In the genomic region with DNA sequence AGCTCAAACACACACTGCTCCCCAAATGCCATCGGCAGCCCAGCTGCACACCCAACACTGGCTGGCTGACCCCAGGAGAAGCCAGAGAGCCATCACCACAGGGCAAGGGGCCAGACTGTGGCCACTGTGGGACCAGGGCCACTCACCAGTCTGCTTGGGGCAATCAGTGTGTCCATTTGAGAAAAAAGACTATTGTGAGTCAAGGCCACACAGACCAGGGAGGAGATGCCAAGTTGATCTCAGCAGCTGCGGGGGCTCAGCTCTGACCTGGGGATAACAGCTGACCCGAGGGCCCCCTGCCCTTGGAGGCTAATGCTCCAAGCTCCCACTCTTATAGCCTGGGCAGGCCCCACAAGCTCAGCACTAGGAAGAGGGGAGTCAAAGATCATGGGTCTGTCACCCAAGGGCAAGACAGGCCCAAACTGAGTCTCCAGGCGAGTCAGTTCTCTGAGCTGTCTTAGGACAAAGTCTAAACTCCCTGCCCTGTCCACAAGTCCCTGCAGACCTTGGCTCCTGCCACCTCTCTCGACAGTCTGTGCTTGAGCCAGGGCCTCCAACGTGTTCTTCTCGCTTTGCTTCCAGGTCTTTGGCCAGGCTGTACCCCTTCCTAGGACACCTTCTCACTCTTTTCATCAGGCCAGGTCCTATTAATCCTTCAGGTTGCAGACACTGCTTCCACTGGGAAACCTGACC, we compare ENCODE assay signal across 8 cellular contexts. TPM values are rescaled to one million over a fixed set of nuclear protein-coding genes. Genes with fewer than 3 reads are reported as not detected.
A peak's percentile ranks its signal among the peaks of the same experiment; 100 is the strongest.
DNase-seq lines count a peak whose midpoint lies in the region; ATAC-seq and TF ChIP-seq lines count a peak whose summit lies in the region.

No MANE protein-coding gene starts in this region.

- peak overlapping the region; percentile 76 for H3K27ac ChIP-seq in CD4-positive, CD25-positive, alpha-beta regulatory T cell (ENCODE audit: insufficient read depth, low read length, poor library complexity, severe bottlenecking)
- H3K27ac ChIP-seq in MM.1S (ENCODE audit: low read length) (peak overlapping the region; percentile 32; the same call in 1 of the 2 replicates), osteoblast (ENCODE audit: low read depth, low read length) (peak overlapping the region; percentile 69)

- H3K9me3 ChIP-seq in CD4-positive, CD25-positive, alpha-beta regulatory T cell (ENCODE audit: control insufficient read depth in 2 of 2, low read length in 2 of 2): no peaks in the 10 kb centered on the region
- H3K9me3 ChIP-seq in MM.1S (replicated peaks; ENCODE audit: insufficient read depth, low read length): no peaks in the 10 kb centered on the region
- no peaks in the 10 kb centered on the region for H3K9me3 ChIP-seq in osteoblast (ENCODE audit: low read depth, low read length)

- H3K9me3 Mint-ChIP-seq in CD4-positive, CD25-positive, alpha-beta regulatory T cell: no peaks in the 10 kb centered on the region
- no peaks in the 10 kb centered on the region for H3K9me3 Mint-ChIP-seq in effector memory CD8-positive, alpha-beta T cell

- H3K79me2 ChIP-seq in MM.1S (ENCODE audit: low read length): peaks cover 100% of the 10 kb centered on the region
- H3K79me2 ChIP-seq in osteoblast (ENCODE audit: insufficient read depth, low read length): peaks cover 100% of the 10 kb centered on the region

- no peaks in the 10 kb centered on the region for H3K27me3 Mint-ChIP-seq in CD4-positive, CD25-positive, alpha-beta regulatory T cell
- H3K27me3 Mint-ChIP-seq in effector memory CD8-positive, alpha-beta T cell: no peaks in the 10 kb centered on the region

- no peak overlapping the region for H3K9ac ChIP-seq in MM.1S (ENCODE audit: low read length)

- no peaks in the 10 kb centered on the region for H3K36me3 ChIP-seq in CD4-positive, CD25-positive, alpha-beta regulatory T cell (ENCODE audit: control insufficient read depth, insufficient read depth, low read length)
- H3K36me3 ChIP-seq in MM.1S (replicated peaks; ENCODE audit: insufficient read depth, low read length) (no peaks in the 10 kb centered on the region), osteoblast (ENCODE audit: insufficient read depth, low read length) (peaks cover 10% of the 10 kb centered on the region)

- H3K9me2 ChIP-seq in MM.1S (replicated peaks; ENCODE audit: insufficient read depth, low read length): no peaks in the 10 kb centered on the region

- H3K4me2 ChIP-seq in MM.1S (ENCODE audit: low read depth, low read length) (peak overlapping the region; percentile 57; the same call in 1 of the 2 replicates), osteoblast (ENCODE audit: insufficient read depth, low read length) (peak overlapping the region; percentile 24)

- DNase-seq in CD4-positive, CD25-positive, alpha-beta regulatory T cell: no peak
- no peak for DNase-seq in MM.1S
- no peak for DNase-seq in effector memory CD8-positive, alpha-beta T cell
- DNase-seq in osteoblast (ENCODE audit: insufficient read length, low spot score, missing footprints): peak; percentile 15

- ATAC-seq in CD4-positive, CD25-positive, alpha-beta regulatory T cell (ENCODE audit: low read depth in 2 of 2): no peak
- no peak for ATAC-seq in effector memory CD8-positive, alpha-beta T cell (replicated peaks)
- ATAC-seq in GM19395 (IDR thresholded peaks at IDR 0.05; ENCODE audit: unreplicated experiment) (no peak), HG02884 (IDR thresholded peaks at IDR 0.05; ENCODE audit: unreplicated experiment) (no peak), GM18870 (IDR thresholded peaks at IDR 0.05; ENCODE audit: unreplicated experiment) (no peak), GM18502 (IDR thresholded peaks at IDR 0.05; ENCODE audit: poor library complexity, unreplicated experiment) (no peak)

- no peaks in the 10 kb centered on the region; the same call in 1 of the 2 replicates for H3F3A ChIP-seq in MM.1S (ENCODE audit: insufficient read depth, low read length)

- H3K4me3 ChIP-seq in CD4-positive, CD25-positive, alpha-beta regulatory T cell (ENCODE audit: low read depth, low read length): peak overlapping the region; percentile 67
- no peak overlapping the region for H3K4me3 ChIP-seq in MM.1S (ENCODE audit: low read length)
- H3K4me3 ChIP-seq in osteoblast (ENCODE audit: insufficient read depth, low read length): no peak overlapping the region

- H3K4me1 Mint-ChIP-seq in CD4-positive, CD25-positive, alpha-beta regulatory T cell: peaks cover 11 to 94% (median 68%) of the 10 kb centered on the region in 4 donors
- peaks cover 80 to 84% of the 10 kb centered on the region in 2 donors for H3K4me1 Mint-ChIP-seq in effector memory CD8-positive, alpha-beta T cell (ENCODE audit: low read depth in 2 of 2)

- peak overlapping the region; percentile 78 to 95 (median 86) for H3K4me3 Mint-ChIP-seq in CD4-positive, CD25-positive, alpha-beta regulatory T cell
- H3K4me3 Mint-ChIP-seq in effector memory CD8-positive, alpha-beta T cell: peak overlapping the region; percentile 90 to 93

- H3K36me3 Mint-ChIP-seq in CD4-positive, CD25-positive, alpha-beta regulatory T cell: no peaks in the 10 kb centered on the region
- peaks cover 46% of the 10 kb centered on the region for H3K36me3 Mint-ChIP-seq in effector memory CD8-positive, alpha-beta T cell (ENCODE audit: insufficient read depth)

- H2AFZ ChIP-seq in MM.1S (ENCODE audit: low read length) (no peak overlapping the region), osteoblast (ENCODE audit: low read length) (no peak overlapping the region)

- no peaks in the 10 kb centered on the region for H3K27me3 ChIP-seq in CD4-positive, CD25-positive, alpha-beta regulatory T cell (ENCODE audit: control insufficient read depth, insufficient read depth, low read length)
- no peaks in the 10 kb centered on the region for H3K27me3 ChIP-seq in MM.1S (replicated peaks; ENCODE audit: insufficient read depth, low read length)
- H3K27me3 ChIP-seq in osteoblast (ENCODE audit: insufficient read depth, low read length): no peaks in the 10 kb centered on the region

- H4K20me1 ChIP-seq in MM.1S (ENCODE audit: insufficient read depth, low read length): peaks cover 19% of the 10 kb centered on the region
- peaks cover 95% of the 10 kb centered on the region for H4K20me1 ChIP-seq in osteoblast (ENCODE audit: insufficient read depth, low read length)

- H3K27ac Mint-ChIP-seq in CD4-positive, CD25-positive, alpha-beta regulatory T cell: peak overlapping the region; percentile 90 to 99 (median 93)
- H3K27ac Mint-ChIP-seq in effector memory CD8-positive, alpha-beta T cell: peak overlapping the region; percentile 96

- peaks cover 90% of the 10 kb centered on the region for H3K4me1 ChIP-seq in CD4-positive, CD25-positive, alpha-beta regulatory T cell (ENCODE audit: control insufficient read depth, insufficient read depth, low read length, poor library complexity, severe bottlenecking)
- H3K4me1 ChIP-seq in MM.1S (ENCODE audit: low read length) (peaks cover 40% of the 10 kb centered on the region), osteoblast (ENCODE audit: insufficient read depth, low read length) (peaks cover 64% of the 10 kb centered on the region)

- no peak for TF ChIP-seq CTCF in MM.1S (IDR thresholded peaks at IDR 0.05; ENCODE audit: low read length)
- no peak for TF ChIP-seq CTCF in osteoblast (IDR thresholded peaks at IDR 0.05; ENCODE audit: extremely low read depth, low read depth, low read length)

RNA-seq across cellular contexts. Expression of a gene that starts 30.1 kb away (rescaled TPM):
- total RNA-seq in CD4-positive, CD25-positive, alpha-beta regulatory T cell: 42.6 TPM
- 10 to 100 TPM; 45.2 to 54.1 (median 51.9) TPM for polyA plus RNA-seq in CD4-positive, CD25-positive, alpha-beta regulatory T cell
- 40.1 and 40.2 TPM in 2 replicates for total RNA-seq in osteoblast
